In the genomic region with DNA sequence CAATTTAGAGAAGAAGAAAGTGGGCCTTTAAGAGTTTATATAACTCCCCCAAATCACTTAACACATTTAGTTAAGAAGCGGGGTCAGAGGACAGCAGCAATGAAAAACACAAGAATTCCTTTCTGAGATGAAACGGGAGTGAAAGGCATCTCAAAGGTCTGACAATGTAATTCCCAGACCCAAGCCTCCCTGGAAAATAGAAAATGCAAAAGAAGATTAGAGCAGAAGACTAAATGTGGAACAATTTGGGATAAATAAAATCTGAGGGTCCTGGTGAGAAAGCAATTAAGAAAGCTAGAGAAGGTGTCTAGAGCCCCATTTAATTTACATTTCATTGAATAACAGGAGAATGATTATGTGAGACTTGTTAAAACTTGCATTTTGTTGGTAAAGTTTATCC, we compare ENCODE assay signal across 23 cellular contexts. TPM values are rescaled to one million over a fixed set of nuclear protein-coding genes. Genes with fewer than 3 reads are reported as not detected.
A peak's percentile ranks its signal among the peaks of the same experiment; 100 is the strongest.
DNase-seq lines count a peak whose midpoint lies in the region; ATAC-seq, FAIRE-seq and TF ChIP-seq lines count a peak whose summit lies in the region.
"Had no signal": no experiment of that assay in that cellular context is flagged by ENCODE, and none has a peak within 500 bp of the region (broad histone marks: within the 10 kb centered on the region; RNA-seq: fewer than 3 reads in every experiment).

No MANE protein-coding gene starts in this region.

- TF ChIP-seq CTCF in H1 (IDR thresholded peaks at IDR 0.05; ENCODE audit: control extremely low read depth in 1 of 3, insufficient read depth in 1 of 3, low read depth in 1 of 3, low read length in 3 of 3) (no peak), tibial nerve (IDR thresholded peaks at IDR 0.05) (no peak)

- TF ChIP-seq RAD21 in H1 (IDR thresholded peaks at IDR 0.05 in 1 of 2, conservative IDR thresholded peaks at IDR 0.05 in 1 of 2; ENCODE audit: low read depth in 2 of 2, low read length in 2 of 2), result no peak

- H3K4me3 Mint-ChIP-seq in T-helper 1 cell treated with Interleukin-12 subunit alpha and Interleukin-12 subunit beta and Interleukin-4 antibody, amounts not matched to agents 30 μg/mL and 1 μg/mL, for 36 hours, result peak overlapping the region; percentile 25
- no peak overlapping the region for H3K4me3 Mint-ChIP-seq in stimulated activated naive CD8-positive, alpha-beta T cell treated with anti-CD3 and anti-CD28 coated beads, Interleukin-15, Interleukin-2, amounts not matched to agents 100 ng/mL and 50 ng/mL, for 24 hours
- H3K4me3 Mint-ChIP-seq: CD4-positive, alpha-beta memory T cell had no signal

- H2BK5ac ChIP-seq in H1 (ENCODE audit: low read depth, low read length), result no peak overlapping the region

- H3K27me3 Mint-ChIP-seq in T-helper 1 cell treated with Interleukin-12 subunit alpha and Interleukin-12 subunit beta and Interleukin-4 antibody, amounts not matched to agents 30 μg/mL and 1 μg/mL, for 36 hours (ENCODE audit: low read depth), result no peaks in the 10 kb centered on the region
- peaks cover 24% of the 10 kb centered on the region for H3K27me3 Mint-ChIP-seq in stimulated activated naive CD8-positive, alpha-beta T cell treated with anti-CD3 and anti-CD28 coated beads, Interleukin-15, Interleukin-2, amounts not matched to agents 100 ng/mL and 50 ng/mL, for 24 hours

- no peaks in the 10 kb centered on the region for H3K79me2 ChIP-seq in H1 (ENCODE audit: control insufficient read depth in 1 of 2, insufficient read depth in 2 of 2, low read length in 2 of 2)

- ATAC-seq in stimulated activated naive CD8-positive, alpha-beta T cell treated with anti-CD3 and anti-CD28 coated beads, Interleukin-15, Interleukin-2, amounts not matched to agents 100 U/mL and 50 U/mL, for 24 hours, result no peak
- ATAC-seq in GM18861 (IDR thresholded peaks at IDR 0.05; ENCODE audit: unreplicated experiment), result no peak
- ATAC-seq: HepG2, Right ventricle myocardium inferior had no signal

- H3K4ac ChIP-seq in H1 (replicated peaks; ENCODE audit: insufficient read length, low read depth, low read length), result no peak overlapping the region

- no peaks in the 10 kb centered on the region for H3K9me3 Mint-ChIP-seq in T-helper 1 cell treated with Interleukin-12 subunit alpha and Interleukin-12 subunit beta and Interleukin-4 antibody, amounts not matched to agents 30 μg/mL and 1 μg/mL, for 36 hours
- H3K9me3 Mint-ChIP-seq in stimulated activated naive CD8-positive, alpha-beta T cell treated with anti-CD3 and anti-CD28 coated beads, Interleukin-15, Interleukin-2, amounts not matched to agents 100 ng/mL and 50 ng/mL, for 24 hours, result no peaks in the 10 kb centered on the region
- H3K9me3 Mint-ChIP-seq: CD4-positive, alpha-beta memory T cell had no signal

- H3K27ac Mint-ChIP-seq in T-helper 1 cell treated with Interleukin-12 subunit alpha and Interleukin-12 subunit beta and Interleukin-4 antibody, amounts not matched to agents 30 μg/mL and 1 μg/mL, for 36 hours, result peak overlapping the region; percentile 39
- H3K27ac Mint-ChIP-seq in stimulated activated naive CD8-positive, alpha-beta T cell treated with anti-CD3 and anti-CD28 coated beads, Interleukin-15, Interleukin-2, amounts not matched to agents 100 ng/mL and 50 ng/mL, for 24 hours, result peak overlapping the region; percentile 23
- H3K27ac Mint-ChIP-seq: CD4-positive, alpha-beta memory T cell had no signal

- no peak overlapping the region for H2BK20ac ChIP-seq in H1 (ENCODE audit: low read length)

- H3K79me1 ChIP-seq in H1 (ENCODE audit: low read depth, low read length), result no peaks in the 10 kb centered on the region

- TF ChIP-seq EP300 in H1 (IDR thresholded peaks at IDR 0.05; ENCODE audit: borderline replicate concordance in 1 of 2, low read depth in 2 of 2, low read length in 2 of 2) (no peak), tibial nerve (IDR thresholded peaks at IDR 0.05) (no peak)

- H3K27ac ChIP-seq in H1 (ENCODE audit: low read depth, low read length), result no peak overlapping the region
- H3K27ac ChIP-seq in tibial nerve, result peak overlapping the region in 3 of 4 donors; percentile 57 to 85 (median 62)
- H3K27ac ChIP-seq: 22Rv1, Peyer's patch had no signal

- no peak overlapping the region for H2AFZ ChIP-seq in H1 (ENCODE audit: low read length)

- H3K4me1 ChIP-seq in H1 (replicated peaks in 1 of 4; ENCODE audit: control insufficient read depth in 3 of 4, insufficient read depth in 4 of 4, low read length in 3 of 4) (peaks cover 0 to 13% (median 10%) of the 10 kb centered on the region in 4 experiments; a peak in 4 of 7 replicates), tibial nerve (peaks cover 0 to 11% (median 4%) of the 10 kb centered on the region in 4 donors)

- H4K91ac ChIP-seq in H1 (replicated peaks; ENCODE audit: insufficient read length, low read length), result no peak overlapping the region

- H3K27me3 ChIP-seq in H1 (replicated peaks in 1 of 4; ENCODE audit: control insufficient read depth in 3 of 4, extremely low read depth in 1 of 4, insufficient read depth in 3 of 4, low read length in 3 of 4) (no peaks in the 10 kb centered on the region), tibial nerve (no peaks in the 10 kb centered on the region)
- H3K27me3 ChIP-seq: MG63, Peyer's patch had no signal

- H2BK12ac ChIP-seq in H1 (ENCODE audit: low read depth, low read length), result no peak overlapping the region

- H4K5ac ChIP-seq in H1 (ENCODE audit: insufficient read length, low read depth, low read length), result no peak overlapping the region

- H3K18ac ChIP-seq in H1 (ENCODE audit: extremely low read depth, low read length), result no peak overlapping the region

- H3K4me2 ChIP-seq in H1 (ENCODE audit: insufficient read depth in 1 of 2, low read depth in 2 of 2, low read length in 2 of 2), result peak overlapping the region in 1 of 2 experiments; percentile 25; a peak in 1 of 4 replicates

- H3K9me3 ChIP-seq in H1 (ENCODE audit: insufficient read depth in 2 of 2, low read depth in 1 of 2, low read length in 1 of 2) (peaks cover 0 to 6% of the 10 kb centered on the region in 2 experiments; a peak in 1 of 4 replicates), tibial nerve (no peaks in the 10 kb centered on the region)
- H3K9me3 ChIP-seq: MG63, Peyer's patch had no signal

- H3K4me3 ChIP-seq in H1 (ENCODE audit: extremely low read depth in 1 of 4, insufficient read depth in 2 of 4, low read depth in 3 of 4, low read length in 4 of 4) (no peak overlapping the region), tibial nerve (peak overlapping the region in 2 of 4 donors; percentile 11 to 21)
- H3K4me3 ChIP-seq: MG63, Peyer's patch had no signal

- no peak overlapping the region for H3K56ac ChIP-seq in H1 (replicated peaks; ENCODE audit: insufficient read length, low read depth, low read length)

- 45% methylated on average over 2 of the region's 2 CpGs; no CpG with 5 or more reads in 1 of the 2 experiments for WGBS in H1 (ENCODE audit: extremely low coverage in 1 of 2, insufficient coverage in 1 of 2, insufficient read length in 1 of 2, insufficient replicate concordance in 2 of 2, low coverage in 1 of 2, low lambda C conversion rate in 2 of 2, missing lambda C conversion rate in 1 of 2), 2 experiments
- WGBS in tibial nerve, 2 donors, result 19 to 24% methylated on average over 2 of the region's 2 CpGs

- no peak for DNase-seq in T-helper 1 cell
- DNase-seq in stimulated activated naive CD8-positive, alpha-beta T cell treated with anti-CD3 and anti-CD28 coated beads, Interleukin-15, Interleukin-2, amounts not matched to agents 100 U/mL and 50 U/mL, for 24 hours, result no peak
- no peak for DNase-seq in H1 (ENCODE audit: low read depth in 1 of 2, low spot score in 2 of 2)
- no peak for DNase-seq in tibial nerve (ENCODE audit: low spot score in 2 of 2)
- no peak for DNase-seq in islet precursor cell
- DNase-seq: Calu3; CD4-positive, alpha-beta memory T cell; DMS79; MG63; NCI-H1105; NCI-H1694; NCI-H2107; NCI-H226; NCI-H524 treated with DMSO at 0.1 percent for 48 hours; Peyer's patch had no signal

- no peak overlapping the region for H2AK5ac ChIP-seq in H1 (ENCODE audit: low read depth, low read length)

- H2BK120ac ChIP-seq in H1 (replicated peaks; ENCODE audit: low read depth, low read length), result no peak overlapping the region

- no peak overlapping the region for H4K8ac ChIP-seq in H1 (ENCODE audit: extremely low read depth, insufficient read depth, low read length)

- TF ChIP-seq POLR2A in H1 (IDR thresholded peaks at IDR 0.05; ENCODE audit: control extremely low read depth in 1 of 2, low read depth in 2 of 2, low read length in 2 of 2), result no peak
- TF ChIP-seq POLR2A in tibial nerve (IDR thresholded peaks at IDR 0.05), result no peak

- no peaks in the 10 kb centered on the region for H4K20me1 ChIP-seq in H1 (replicated peaks in 1 of 2; ENCODE audit: control insufficient read depth in 1 of 2, insufficient read depth in 2 of 2, low read length in 2 of 2)

- H3K4me1 Mint-ChIP-seq in T-helper 1 cell treated with Interleukin-12 subunit alpha and Interleukin-12 subunit beta and Interleukin-4 antibody, amounts not matched to agents 30 μg/mL and 1 μg/mL, for 36 hours (ENCODE audit: low read depth), result peaks cover 45% of the 10 kb centered on the region
- H3K4me1 Mint-ChIP-seq in stimulated activated naive CD8-positive, alpha-beta T cell treated with anti-CD3 and anti-CD28 coated beads, Interleukin-15, Interleukin-2, amounts not matched to agents 100 ng/mL and 50 ng/mL, for 24 hours (ENCODE audit: low read depth), result peaks cover 44% of the 10 kb centered on the region

- H3K36me3 ChIP-seq in H1 (ENCODE audit: control insufficient read depth in 2 of 4, insufficient read depth in 4 of 4, low read length in 3 of 4), result no peaks in the 10 kb centered on the region
- no peaks in the 10 kb centered on the region for H3K36me3 ChIP-seq in tibial nerve
- H3K36me3 ChIP-seq: MG63, Peyer's patch had no signal

- H3K36me3 Mint-ChIP-seq in T-helper 1 cell treated with Interleukin-12 subunit alpha and Interleukin-12 subunit beta and Interleukin-4 antibody, amounts not matched to agents 30 μg/mL and 1 μg/mL, for 36 hours (ENCODE audit: low read depth), result no peaks in the 10 kb centered on the region
- no peaks in the 10 kb centered on the region for H3K36me3 Mint-ChIP-seq in stimulated activated naive CD8-positive, alpha-beta T cell treated with anti-CD3 and anti-CD28 coated beads, Interleukin-15, Interleukin-2, amounts not matched to agents 100 ng/mL and 50 ng/mL, for 24 hours (ENCODE audit: low read depth)
- H3K36me3 Mint-ChIP-seq: CD4-positive, alpha-beta memory T cell had no signal

- POLR2A ChIA-PET in H1 (lab: Charles Lee; ENCODE audit: partially characterized antibody), result no interaction called here

- FAIRE-seq in H1 (lab: Jason Lieb, UNC), result peak; percentile 50
- FAIRE-seq: HepG2 had no signal

- CTCF ChIA-PET in H1 (lab: Charles Lee; ENCODE audit: partially characterized antibody), result interaction anchor here (0.9 to 4.1 kb wide), 3 partner anchors 8 to 59 kb away, joined by 3 to 25 read pairs (median 4); no protein-coding TSS in a partner anchor

- no peak overlapping the region for H3K9ac ChIP-seq in H1 (replicated peaks in 1 of 4; ENCODE audit: extremely low read depth in 1 of 4, low read depth in 3 of 4, low read length in 3 of 4)
- H3K9ac ChIP-seq: KMS-11 had no signal

- no peaks in the 10 kb centered on the region for H3K23me2 ChIP-seq in H1 (ENCODE audit: low read depth, low read length)

- H3K14ac ChIP-seq in H1 (ENCODE audit: insufficient read length), result no peak overlapping the region

- no peak overlapping the region for H3K23ac ChIP-seq in H1 (ENCODE audit: insufficient read length)

- H2BK15ac ChIP-seq in H1 (ENCODE audit: low read length), result no peak overlapping the region

RNA-seq across cellular contexts. Expression of a gene that starts 19.1 kb away (rescaled TPM):
- 0.63 and 2.0 TPM in 2 replicates for total RNA-seq in H1 (2021; fragmentation: NEBNext Ultra II Directional; extraction: Animal tissue kit (Norgen Biotek cat#: 25700))
- 0.13 and 0.21 TPM in 2 replicates for polyA plus RNA-seq in H1 (2011; rRNA removed)
- polyA plus RNA-seq in H1 (2011; cell fraction: cytosol; rRNA removed), result 0.74 TPM
- polyA plus RNA-seq in H1 (2011; cell fraction: nucleus; rRNA removed), result 0.64 TPM
- polyA plus RNA-seq in H1 (2012, experiment 1 of 2), result 0.50 to 1.0 TPM (median 0.69 TPM) in 4 replicates
- polyA plus RNA-seq in H1 (2012, experiment 2 of 2), result 2.7 TPM
- 1.1 TPM for polyA plus RNA-seq in H1 (2013, experiment 1 of 2)
- polyA plus RNA-seq in H1 (2013, experiment 2 of 2), result 0.92 TPM
- polyA minus RNA-seq in H1 (2011; rRNA and poly(A)+ RNA removed), result 0.28 and 1.0 TPM in 2 replicates
- polyA minus RNA-seq in H1 (2011; cell fraction: cytosol; rRNA and poly(A)+ RNA removed), result not detected
- 0.80 TPM for polyA minus RNA-seq in H1 (2011; cell fraction: nucleus; rRNA and poly(A)+ RNA removed)
- total RNA-seq in tibial nerve, result 10 to 100 TPM in 3 of 4 donors, 1 to 10 TPM in 1; 2.9 to 44.4 (median 20.6) TPM
- total RNA-seq: CD4-positive, alpha-beta memory T cell; HepG2 had no signal
- polyA plus RNA-seq: BJ; CD4-positive, alpha-beta memory T cell; HepG2 had no signal

RNA-seq across cellular contexts. Expression of a gene that starts 19.6 kb away (rescaled TPM):
- total RNA-seq in H1 (2021; fragmentation: NEBNext Ultra II Directional; extraction: Animal tissue kit (Norgen Biotek cat#: 25700)), result 0.33 TPM in 1 of 2 replicates, not detected in the other
- polyA plus RNA-seq in H1 (2011; rRNA removed), result 0.16 and 0.18 TPM in 2 replicates
- 0.27 TPM for polyA plus RNA-seq in H1 (2011; cell fraction: cytosol; rRNA removed)
- 0.20 TPM for polyA plus RNA-seq in H1 (2011; cell fraction: nucleus; rRNA removed)
- polyA plus RNA-seq in H1 (2012, experiment 1 of 2), result 0.19 to 0.27 TPM (median 0.24 TPM) in 4 replicates
- not detected for polyA plus RNA-seq in H1 (2012, experiment 2 of 2)
- polyA plus RNA-seq in H1 (2013, experiment 1 of 2), result 0.20 TPM
- polyA plus RNA-seq in H1 (2013, experiment 2 of 2), result 0.22 TPM
- 0.37 and 0.38 TPM in 2 replicates for polyA minus RNA-seq in H1 (2011; rRNA and poly(A)+ RNA removed)
- not detected for polyA minus RNA-seq in H1 (2011; cell fraction: cytosol; rRNA and poly(A)+ RNA removed)
- polyA minus RNA-seq in H1 (2011; cell fraction: nucleus; rRNA and poly(A)+ RNA removed), result not detected
- total RNA-seq in tibial nerve, result not detected
- total RNA-seq: CD4-positive, alpha-beta memory T cell; HepG2; Peyer's patch; Right ventricle myocardium inferior had no signal
- polyA plus RNA-seq: BJ; CD4-positive, alpha-beta memory T cell had no signal

RNA-seq across cellular contexts. Expression of a gene that starts 32.1 kb away (rescaled TPM):
- not detected in 2 replicates for total RNA-seq in H1 (2021; fragmentation: NEBNext Ultra II Directional; extraction: Animal tissue kit (Norgen Biotek cat#: 25700))
- not detected in 2 replicates for polyA plus RNA-seq in H1 (2011; rRNA removed)
- polyA plus RNA-seq in H1 (2011; cell fraction: cytosol; rRNA removed), result not detected
- polyA plus RNA-seq in H1 (2011; cell fraction: nucleus; rRNA removed), result not detected
- not detected in 4 replicates for polyA plus RNA-seq in H1 (2012, experiment 1 of 2)
- polyA plus RNA-seq in H1 (2012, experiment 2 of 2), result not detected
- polyA plus RNA-seq in H1 (2013, experiment 1 of 2), result not detected
- polyA plus RNA-seq in H1 (2013, experiment 2 of 2), result not detected
- polyA minus RNA-seq in H1 (2011; rRNA and poly(A)+ RNA removed), result not detected in 2 replicates
- polyA minus RNA-seq in H1 (2011; cell fraction: cytosol; rRNA and poly(A)+ RNA removed), result not detected
- polyA minus RNA-seq in H1 (2011; cell fraction: nucleus; rRNA and poly(A)+ RNA removed), result not detected
- total RNA-seq in tibial nerve, result 1 to 10 TPM in 2 of 4 donors, not detected in 2; 1.2 to 2.8 TPM
- total RNA-seq: HepG2, Right ventricle myocardium inferior had no signal
- polyA plus RNA-seq: BJ, HepG2 had no signal

RNA-seq across cellular contexts. Expression of a gene that starts 48.1 kb away (rescaled TPM):
- total RNA-seq in H1 (2021; fragmentation: NEBNext Ultra II Directional; extraction: Animal tissue kit (Norgen Biotek cat#: 25700)), result not detected in 2 replicates
- not detected in 2 replicates for polyA plus RNA-seq in H1 (2011; rRNA removed)
- not detected for polyA plus RNA-seq in H1 (2011; cell fraction: cytosol; rRNA removed)
- not detected for polyA plus RNA-seq in H1 (2011; cell fraction: nucleus; rRNA removed)
- polyA plus RNA-seq in H1 (2012, experiment 1 of 2), result not detected in 4 replicates
- polyA plus RNA-seq in H1 (2012, experiment 2 of 2), result not detected
- polyA plus RNA-seq in H1 (2013, experiment 1 of 2), result not detected
- not detected for polyA plus RNA-seq in H1 (2013, experiment 2 of 2)
- not detected in 2 replicates for polyA minus RNA-seq in H1 (2011; rRNA and poly(A)+ RNA removed)
- polyA minus RNA-seq in H1 (2011; cell fraction: cytosol; rRNA and poly(A)+ RNA removed), result not detected
- not detected for polyA minus RNA-seq in H1 (2011; cell fraction: nucleus; rRNA and poly(A)+ RNA removed)
- 1 to 10 TPM in 1 of 4 donors, under 1 TPM in 2, not detected in 1; 0.20 to 2.7 (median 0.84) TPM for total RNA-seq in tibial nerve
- total RNA-seq: Calu3, HepG2 had no signal
- polyA plus RNA-seq: BJ; CD4-positive, alpha-beta memory T cell; HepG2 had no signal
